In genomic region chr17:75565066-75565465, GRCh38 we compare ENCODE assay signal across 14 cellular contexts. TPM values are rescaled to one million over a fixed set of nuclear protein-coding genes. Genes with fewer than 3 reads are reported as not detected.
DNase-seq lines count a peak whose midpoint lies in the region; ATAC-seq and TF ChIP-seq lines count a peak whose summit lies in the region.
"Had no signal": no experiment of that assay in that cellular context is flagged by ENCODE, and none has a peak within 500 bp of the region (broad histone marks: within the 10 kb centered on the region; RNA-seq: fewer than 3 reads in every experiment).

No MANE protein-coding gene starts in this region.

- no peaks in the 10 kb centered on the region for H3K36me3 ChIP-seq in GM23248 (ENCODE audit: low read depth)
- no peaks in the 10 kb centered on the region for H3K36me3 ChIP-seq in MM.1S (replicated peaks; ENCODE audit: insufficient read depth, low read length)

- H3K4me1 ChIP-seq in GM23248 (ENCODE audit: insufficient read depth) = 0 out of 2 replicates have a peak, but pooled peaks cover 5% of the 10 kb centered on the region
- H3K4me1 ChIP-seq in MM.1S (ENCODE audit: low read length) = 0 out of 2 replicates have a peak, but pooled peaks cover 8% of the 10 kb centered on the region

- in situ Hi-C loops in GM23248 (cut with MboI) = no loop called here

- no peaks in the 10 kb centered on the region for H4K20me1 ChIP-seq in GM23248 (ENCODE audit: insufficient read depth)
- H4K20me1 ChIP-seq in MM.1S (ENCODE audit: insufficient read depth, low read length) = no peaks in the 10 kb centered on the region

- H3K9me2 ChIP-seq in GM23248 (ENCODE audit: insufficient read depth) (no peaks in the 10 kb centered on the region), MM.1S (replicated peaks; ENCODE audit: insufficient read depth, low read length) (no peaks in the 10 kb centered on the region)

- H3K4me2 ChIP-seq in GM23248 (ENCODE audit: unreplicated experiment) (no peak overlapping the region), MM.1S (ENCODE audit: low read depth, low read length) (no peak overlapping the region)
- H3K4me2 ChIP-seq: smooth muscle cell had no signal

- H3K9me3 ChIP-seq in GM23248 (ENCODE audit: low read depth) = no peaks in the 10 kb centered on the region
- H3K9me3 ChIP-seq in MM.1S (replicated peaks; ENCODE audit: insufficient read depth, low read length) = no peaks in the 10 kb centered on the region
- H3K9me3 ChIP-seq: Peyer's patch, thoracic aorta had no signal

- no peak overlapping the region for H3K4me3 Mint-ChIP-seq in central memory CD8-positive, alpha-beta T cell
- H3K4me3 Mint-ChIP-seq: memory B cell had no signal

- H3K4me3 ChIP-seq in GM23248 = no peak overlapping the region
- no peak overlapping the region for H3K4me3 ChIP-seq in MM.1S (ENCODE audit: low read length)
- H3K4me3 ChIP-seq: Peyer's patch, smooth muscle cell, thoracic aorta had no signal

- H3K9ac ChIP-seq in GM23248 (no peak overlapping the region), MM.1S (ENCODE audit: low read length) (no peak overlapping the region)

- H3K27ac ChIP-seq in GM23248 (no peak overlapping the region), MM.1S (ENCODE audit: low read length) (no peak overlapping the region)
- H3K27ac ChIP-seq: Peyer's patch, thoracic aorta had no signal

- peaks cover 27% of the 10 kb centered on the region for H3K36me3 Mint-ChIP-seq in central memory CD8-positive, alpha-beta T cell (ENCODE audit: insufficient read depth)

- no peaks in the 10 kb centered on the region for H3K27me3 Mint-ChIP-seq in central memory CD8-positive, alpha-beta T cell
- H3K27me3 Mint-ChIP-seq: memory B cell had no signal

- DNase-seq in GM23248 (peak; percentile 79), MM.1S (peak; percentile 36), renal cortical epithelial cell (ENCODE audit: low read depth) (peak; percentile 38), activated gamma-delta T cell (lab: John Stamatoyannopoulos, UW) (no peak), NCI-H1105 (lab: John Stamatoyannopoulos, UW) (no peak)
- no peak for DNase-seq in central memory CD8-positive, alpha-beta T cell (ENCODE audit: low spot score in 2 of 2)
- DNase-seq: activated effector memory CD4-positive, alpha-beta T cell treated with anti-CD3 and anti-CD28 coated beads, Interleukin-2, amount 50 U/mL, for 16 hours; NCI-H1048; NCI-H2227 treated with DMSO at 0.1 percent for 48 hours; Peyer's patch had no signal

- H3F3A ChIP-seq in GM23248 (ENCODE audit: insufficient read depth) = no peaks in the 10 kb centered on the region
- 0 out of 2 replicates have a peak, but pooled peaks cover 2% of the 10 kb centered on the region for H3F3A ChIP-seq in MM.1S (ENCODE audit: insufficient read depth, low read length)

- 16 to 30% methylated on average over 7 of the region's 7 CpGs for WGBS in GM23248 (ENCODE audit: low coverage in 1 of 2, low lambda C conversion rate in 2 of 2, missing lambda C conversion rate in 2 of 2), 2 experiments

- no peak for ATAC-seq in central memory CD8-positive, alpha-beta T cell (replicated peaks; ENCODE audit: extremely low read depth, poor library complexity, severe bottlenecking)
- no peak for ATAC-seq in HG02885 (IDR thresholded peaks at IDR 0.05; ENCODE audit: poor library complexity, unreplicated experiment)

- H3K27ac Mint-ChIP-seq in central memory CD8-positive, alpha-beta T cell (ENCODE audit: low read depth) = peak overlapping the region; percentile 46
- H3K27ac Mint-ChIP-seq: memory B cell had no signal

- no peak for TF ChIP-seq CTCF in MM.1S (IDR thresholded peaks at IDR 0.05; ENCODE audit: low read length)

- H3K9me3 Mint-ChIP-seq in central memory CD8-positive, alpha-beta T cell = no peaks in the 10 kb centered on the region
- H3K9me3 Mint-ChIP-seq: memory B cell had no signal

- H3K27me3 ChIP-seq in GM23248 (replicated peaks; ENCODE audit: insufficient read depth) (peaks cover 6% of the 10 kb centered on the region; the same call in 1 of the 2 replicates), MM.1S (replicated peaks; ENCODE audit: insufficient read depth, low read length) (no peaks in the 10 kb centered on the region)
- H3K27me3 ChIP-seq: Peyer's patch had no signal

- H3K79me2 ChIP-seq in GM23248 (ENCODE audit: insufficient read depth) (no peaks in the 10 kb centered on the region), MM.1S (ENCODE audit: low read length) (no peaks in the 10 kb centered on the region)

- H3K4me1 Mint-ChIP-seq in central memory CD8-positive, alpha-beta T cell = no peaks in the 10 kb centered on the region

- H2AFZ ChIP-seq in GM23248 (no peak overlapping the region), MM.1S (ENCODE audit: low read length) (no peak overlapping the region)

RNA-seq across cellular contexts. Expression of gene MYO15B, which starts 22.5 kb away (rescaled TPM):
- total RNA-seq in GM23248 (2014; rRNA removed; shearing (Covaris generic)) = 5.8 and 7.2 TPM in 2 replicates
- 0.65 and 1.3 TPM in 2 replicates for polyA plus RNA-seq in GM23248 (2016; fragmentation: Nextera tagmentation; extraction: Ambion mirVana)
- total RNA-seq in renal cortical epithelial cell = 1.0 and 3.8 TPM in 2 replicates

RNA-seq across cellular contexts. Expression of gene LLGL2, which starts 39.6 kb away (rescaled TPM):
- not detected in 2 replicates for total RNA-seq in GM23248 (2014; rRNA removed; shearing (Covaris generic))
- polyA plus RNA-seq in GM23248 (2016; fragmentation: Nextera tagmentation; extraction: Ambion mirVana) = not detected in 2 replicates
- 52.5 and 68.9 TPM in 2 replicates for total RNA-seq in renal cortical epithelial cell

RNA-seq across cellular contexts. Expression of gene TSEN54, which starts 48.7 kb away (rescaled TPM):
- 10.7 and 25.4 TPM in 2 replicates for total RNA-seq in GM23248 (2014; rRNA removed; shearing (Covaris generic))
- 7.9 and 9.8 TPM in 2 replicates for polyA plus RNA-seq in GM23248 (2016; fragmentation: Nextera tagmentation; extraction: Ambion mirVana)
- 11.1 and 14.5 TPM in 2 replicates for total RNA-seq in renal cortical epithelial cell

RNA-seq across cellular contexts. Expression of gene CASKIN2, which starts 49.7 kb away (rescaled TPM):
- 6.2 and 9.2 TPM in 2 replicates for total RNA-seq in GM23248 (2014; rRNA removed; shearing (Covaris generic))
- polyA plus RNA-seq in GM23248 (2016; fragmentation: Nextera tagmentation; extraction: Ambion mirVana) = 1.9 and 2.0 TPM in 2 replicates
- total RNA-seq in renal cortical epithelial cell = 4.3 and 26.2 TPM in 2 replicates

Comparison
In these comparisons a context has a peak if more than half of its experiments do, and no peak if none do; other contexts are left out.
1. DNase-seq: peak in GM23248 (single experiment), MM.1S (single experiment) and renal cortical epithelial cell (single experiment); none in central memory CD8-positive, alpha-beta T cell (0 of 2), activated gamma-delta T cell (single experiment) and NCI-H1105 (single experiment).
2. RNA of gene LLGL2, which starts 39.6 kb away (total RNA-seq): 52.5 to 68.9 TPM in renal cortical epithelial cell; not detected in GM23248; every median in the first group is over 10 times any median in the second.